12 cellular contexts compared by ENCODE assay signal in genomic region chr11:612961-613300, GRCh38. TPM values are rescaled to one million over a fixed set of nuclear protein-coding genes. Genes with fewer than 3 reads are reported as not detected.
DNase-seq lines count a peak whose midpoint lies in the region; ATAC-seq, FAIRE-seq and TF ChIP-seq lines count a peak whose summit lies in the region.
"Had no signal": no experiment of that assay in that cellular context is flagged by ENCODE, and none has a peak within 500 bp of the region (broad histone marks: within the 10 kb centered on the region; RNA-seq: fewer than 3 reads in every experiment).

No MANE protein-coding gene starts in this region.

- no peak for TF ChIP-seq CTCF in K562 (IDR thresholded peaks at IDR 0.05 in 2 of 3, conservative IDR thresholded peaks at IDR 0.05 in 1 of 3; ENCODE audit: insufficient read depth in 2 of 3, low read depth in 1 of 3, low read length in 3 of 3)
- no peak for TF ChIP-seq CTCF in HFFc6 (IDR thresholded peaks at IDR 0.05)

- H3K4me3 ChIP-seq in K562: no peak overlapping the region
- H3K4me3 ChIP-seq: adrenal gland, ovary had no signal

- H2AFZ ChIP-seq in K562 (ENCODE audit: low read depth, low read length): no peak overlapping the region

- peak overlapping the region in 1 of 2 experiments; percentile 75; a peak in 1 of 4 replicates for H3K9ac ChIP-seq in K562 (ENCODE audit: insufficient read depth in 1 of 2, low read depth in 2 of 2, low read length in 2 of 2)

- CTCF ChIA-PET in activated CD4-positive, alpha-beta T cell treated with anti-CD3 and anti-CD28 coated beads, Interleukin-2, amount 10 ng/mL, durations not matched to agents 7 days and 5 days (lab: Charles Lee): interaction anchor here (1.2 to 1.8 kb wide), 4 partner anchors 18 to 87 kb away, joined by 3 to 8 read pairs (median 5); no protein-coding TSS in a partner anchor
- CTCF ChIA-PET in activated CD4-positive, alpha-beta T cell treated with anti-CD3 and anti-CD28 coated beads for 36 hours (lab: Charles Lee): interaction anchor here (0.6 to 1.1 kb wide), 4 partner anchors 25 to 92 kb away, joined by 3 to 5 read pairs (median 4); partner anchors contain the start of genes DEAF1 and TMEM80
- CTCF ChIA-PET in K562 (lab: Yijun Ruan, JAX; ENCODE audit: low intra/inter-chr PET ratio): no interaction called here

- no peak for ATAC-seq in activated CD4-positive, alpha-beta T cell treated with anti-CD3 and anti-CD28 coated beads for 36 hours
- ATAC-seq in K562: no peak

- no peaks in the 10 kb centered on the region for H3K9me3 ChIP-seq in K562 (replicated peaks; ENCODE audit: control insufficient read depth, insufficient read depth, low read depth, low read length)
- H3K9me3 ChIP-seq: adrenal gland, ovary had no signal

- H3K36me3 Mint-ChIP-seq in activated CD4-positive, alpha-beta T cell treated with anti-CD3 and anti-CD28 coated beads, Interleukin-2, amount 10 ng/mL, durations not matched to agents 7 days and 5 days (ENCODE audit: low read depth): peaks cover 36% of the 10 kb centered on the region
- peaks cover 22% of the 10 kb centered on the region for H3K36me3 Mint-ChIP-seq in activated CD4-positive, alpha-beta T cell treated with anti-CD3 and anti-CD28 coated beads for 36 hours (ENCODE audit: low read depth)
- H3K36me3 Mint-ChIP-seq in HFFc6 (ENCODE audit: low read depth): peaks cover 10% of the 10 kb centered on the region; the same call in 1 of the 2 replicates

- no peak for TF ChIP-seq RAD21 in K562 (CRISPR knock-in tag; conservative IDR thresholded peaks at IDR 0.05 in 1 of 2, IDR thresholded peaks at IDR 0.05 in 1 of 2)

- H3K27me3 Mint-ChIP-seq in activated CD4-positive, alpha-beta T cell treated with anti-CD3 and anti-CD28 coated beads, Interleukin-2, amount 10 ng/mL, durations not matched to agents 7 days and 5 days: no peaks in the 10 kb centered on the region
- H3K27me3 Mint-ChIP-seq in activated CD4-positive, alpha-beta T cell treated with anti-CD3 and anti-CD28 coated beads for 36 hours: no peaks in the 10 kb centered on the region
- peaks cover 6% of the 10 kb centered on the region for H3K27me3 Mint-ChIP-seq in HFFc6 (ENCODE audit: insufficient read depth)
- H3K27me3 Mint-ChIP-seq: IgD-negative memory B cell; stimulated activated naive CD8-positive, alpha-beta T cell treated with anti-CD3 and anti-CD28 coated beads, Interleukin-15, Interleukin-2, amounts not matched to agents 100 ng/mL and 50 ng/mL, for 24 hours had no signal

- no peak for DNase-seq in activated CD4-positive, alpha-beta T cell treated with anti-CD3 and anti-CD28 coated beads, Interleukin-2, amount 10 ng/mL, durations not matched to agents 7 days and 5 days
- DNase-seq in activated CD4-positive, alpha-beta T cell treated with anti-CD3 and anti-CD28 coated beads for 36 hours: no peak
- DNase-seq in K562 (ENCODE audit: extremely low read depth in 1 of 4, low spot score in 3 of 4): no peak
- DNase-seq in retina: peak; percentile 22
- DNase-seq in foreskin melanocyte: no peak
- no peak for DNase-seq in HFFc6
- DNase-seq: DMS79 treated with DMSO at 0.1 percent for 48 hours had no signal

- in situ Hi-C loops in K562 (cut with MboI): no loop called here

- no peaks in the 10 kb centered on the region for H3K9me3 Mint-ChIP-seq in activated CD4-positive, alpha-beta T cell treated with anti-CD3 and anti-CD28 coated beads, Interleukin-2, amount 10 ng/mL, durations not matched to agents 7 days and 5 days
- H3K9me3 Mint-ChIP-seq in activated CD4-positive, alpha-beta T cell treated with anti-CD3 and anti-CD28 coated beads for 36 hours (ENCODE audit: low read depth): no peaks in the 10 kb centered on the region
- H3K9me3 Mint-ChIP-seq in HFFc6: no peaks in the 10 kb centered on the region
- H3K9me3 Mint-ChIP-seq: IgD-negative memory B cell; stimulated activated naive CD8-positive, alpha-beta T cell treated with anti-CD3 and anti-CD28 coated beads, Interleukin-15, Interleukin-2, amounts not matched to agents 100 ng/mL and 50 ng/mL, for 24 hours had no signal

- H3K4me1 ChIP-seq in K562 (replicated peaks in 1 of 2; ENCODE audit: control insufficient read depth in 2 of 2, insufficient read depth in 2 of 2, low read length in 2 of 2): peaks cover 8 to 76% of the 10 kb centered on the region in 2 experiments

- peaks cover 1% of the 10 kb centered on the region for H3K9me1 ChIP-seq in K562 (ENCODE audit: control insufficient read depth, insufficient read depth, low read length)

- no peak overlapping the region for H3K4me2 ChIP-seq in K562 (ENCODE audit: insufficient read depth, low read length)

- H3K79me2 ChIP-seq in K562 (ENCODE audit: control insufficient read depth, insufficient read depth, low read length): peaks cover 9% of the 10 kb centered on the region; the same call in 1 of the 3 replicates

- intact Hi-C loops in activated CD4-positive, alpha-beta T cell treated with anti-CD3 and anti-CD28 coated beads for 36 hours (cut with DNase I, micrococcal nuclease): loop anchor here in 1 of 2 experiments (1.0 kb wide), 3 partner anchors 53 to 206 kb away; partner anchors contain the start of genes LMNTD2, RASSF7 and RNH1
- intact Hi-C loops in K562 (cut with micrococcal nuclease): loop anchor here (10.0 kb wide), 1 partner anchor 58 kb away; no protein-coding TSS in a partner anchor

- FAIRE-seq in K562 (lab: Jason Lieb, UNC): no peak

- H3K27ac Mint-ChIP-seq in activated CD4-positive, alpha-beta T cell treated with anti-CD3 and anti-CD28 coated beads, Interleukin-2, amount 10 ng/mL, durations not matched to agents 7 days and 5 days: no peak overlapping the region
- H3K27ac Mint-ChIP-seq in activated CD4-positive, alpha-beta T cell treated with anti-CD3 and anti-CD28 coated beads for 36 hours: no peak overlapping the region
- H3K27ac Mint-ChIP-seq in HFFc6: no peak overlapping the region

- peak overlapping the region; percentile 56; the same call in 1 of the 3 replicates for H3K27ac ChIP-seq in K562 (ENCODE audit: extremely low read depth, low read depth, low read length)
- H3K27ac ChIP-seq: ovary had no signal

- H3K4me1 Mint-ChIP-seq in activated CD4-positive, alpha-beta T cell treated with anti-CD3 and anti-CD28 coated beads, Interleukin-2, amount 10 ng/mL, durations not matched to agents 7 days and 5 days: peaks cover 25% of the 10 kb centered on the region
- peaks cover 13% of the 10 kb centered on the region for H3K4me1 Mint-ChIP-seq in activated CD4-positive, alpha-beta T cell treated with anti-CD3 and anti-CD28 coated beads for 36 hours
- no peaks in the 10 kb centered on the region for H3K4me1 Mint-ChIP-seq in HFFc6 (ENCODE audit: low read depth)

- peaks cover 83% of the 10 kb centered on the region; the same call in 2 of the 3 replicates for H3K36me3 ChIP-seq in K562 (ENCODE audit: control insufficient read depth, insufficient read depth, low read length)
- H3K36me3 ChIP-seq: ovary had no signal

- POLR2A ChIA-PET in activated CD4-positive, alpha-beta T cell treated with anti-CD3 and anti-CD28 coated beads, Interleukin-2, amount 10 ng/mL, durations not matched to agents 7 days and 5 days (lab: Charles Lee): interaction anchor here (0.6 kb wide), 1 partner anchor 184 kb away, joined by 4 read pairs; no protein-coding TSS in a partner anchor
- POLR2A ChIA-PET in activated CD4-positive, alpha-beta T cell treated with anti-CD3 and anti-CD28 coated beads for 36 hours (lab: Charles Lee): no interaction called here
- POLR2A ChIA-PET in K562 (lab: Yijun Ruan, JAX): interaction anchor here (0.8 kb wide), 1 partner anchor 28 kb away, joined by 3 read pairs; no protein-coding TSS in a partner anchor

- no peaks in the 10 kb centered on the region for H3K27me3 ChIP-seq in K562 (ENCODE audit: control insufficient read depth in 2 of 2, insufficient read depth in 2 of 2, low read length in 2 of 2)
- H3K27me3 ChIP-seq: adrenal gland, ovary had no signal

- peaks cover 17% of the 10 kb centered on the region for H4K20me1 ChIP-seq in K562 (replicated peaks; ENCODE audit: control insufficient read depth, insufficient read depth, low read length)

- H3K4me3 Mint-ChIP-seq in activated CD4-positive, alpha-beta T cell treated with anti-CD3 and anti-CD28 coated beads, Interleukin-2, amount 10 ng/mL, durations not matched to agents 7 days and 5 days: peak overlapping the region; percentile 30
- H3K4me3 Mint-ChIP-seq in activated CD4-positive, alpha-beta T cell treated with anti-CD3 and anti-CD28 coated beads for 36 hours: no peak overlapping the region
- H3K4me3 Mint-ChIP-seq in HFFc6: no peak overlapping the region
- H3K4me3 Mint-ChIP-seq: stimulated activated naive CD8-positive, alpha-beta T cell treated with anti-CD3 and anti-CD28 coated beads, Interleukin-15, Interleukin-2, amounts not matched to agents 100 ng/mL and 50 ng/mL, for 24 hours had no signal

- WGBS in K562 (ENCODE audit: insufficient coverage, low coverage, missing lambda C conversion rate): 85% methylated on average over 6 of the region's 10 CpGs

- no peak; the same call in 1 of the 2 replicates for TF ChIP-seq POLR2A in K562 (conservative IDR thresholded peaks at IDR 0.05)

- no TSS peak for BruUV-seq in K562 (replicated peaks; lab: Mats Ljungman, UMichigan)

- no peak for TF ChIP-seq EP300 in K562 (IDR thresholded peaks at IDR 0.05; ENCODE audit: low read length)

RNA-seq across cellular contexts. Expression of gene IRF7, which starts 2.8 kb away (rescaled TPM):
- 100 to 1,000 TPM; 152 to 154 TPM for total RNA-seq in activated CD4-positive, alpha-beta T cell treated with anti-CD3 and anti-CD28 coated beads, Interleukin-2, amount 10 ng/mL, durations not matched to agents 7 days and 5 days
- total RNA-seq in activated CD4-positive, alpha-beta T cell treated with anti-CD3 and anti-CD28 coated beads for 36 hours: 10 to 100 TPM; 57.1 to 62.6 TPM
- 3.7 and 21.2 TPM in 2 replicates for total RNA-seq in K562 (2011; cell fraction: chromatin; rRNA removed; ENCODE audit: low replicate concordance)
- 23.2 and 27.2 TPM in 2 replicates for total RNA-seq in K562 (2011; cell fraction: nucleolus; rRNA removed)
- 10.0 and 11.6 TPM in 2 replicates for total RNA-seq in K562 (2011; cell fraction: nucleoplasm; rRNA removed)
- total RNA-seq in K562 (2014; rRNA removed) (3.7 and 8.3 TPM in 2 replicates), K562 (2014; rRNA removed; fragmentation: Illumina TruSeq; extraction: Trizol) (0.29 TPM in 1 of 2 replicates, not detected in the other), K562 (2015; rRNA removed; fragmentation: Illumina TruSeq; extraction: Trizol) (2.0 and 2.2 TPM in 2 replicates), K562 (2021) (6.5 and 7.6 TPM in 2 replicates)
- polyA plus RNA-seq in K562 (2011; rRNA removed) (1.8 and 3.5 TPM in 2 replicates), K562 (2014; fragmentation: Illumina TruSeq; extraction: Trizol) (0.64 and 2.2 TPM in 2 replicates), K562 (2014; fragmentation: Nextera tagmentation; extraction: Ambion mirVana) (under 1 TPM; 0.27 to 0.48 TPM), K562 (2014; rRNA removed) (3.8 and 7.4 TPM in 2 replicates)
- 2.7 and 6.6 TPM in 2 replicates for polyA plus RNA-seq in K562 (2011; cell fraction: cytosol; rRNA removed)
- 21.3 and 30.3 TPM in 2 replicates for polyA plus RNA-seq in K562 (2011; cell fraction: nucleus; rRNA removed)
- polyA plus RNA-seq in K562 (2012): 4.0 and 11.8 TPM in 2 replicates
- 0.42 and 0.49 TPM in 2 replicates for polyA minus RNA-seq in K562 (2011; rRNA and poly(A)+ RNA removed)
- polyA minus RNA-seq in K562 (2011; cell fraction: cytosol; rRNA and poly(A)+ RNA removed): 1.3 and 5.2 TPM in 2 replicates
- 10.6 and 12.6 TPM in 2 replicates for polyA minus RNA-seq in K562 (2011; cell fraction: nucleus; rRNA and poly(A)+ RNA removed)
- 1 to 10 TPM; 3.0 to 5.2 (median 4.2) TPM for total RNA-seq in HFFc6 (2021; fragmentation: NEBNext Ultra II Directional; extraction: Animal tissue kit (Norgen Biotek cat#: 25700))

RNA-seq across cellular contexts. Expression of gene CDHR5, which starts 11.8 kb away (rescaled TPM):
- total RNA-seq in activated CD4-positive, alpha-beta T cell treated with anti-CD3 and anti-CD28 coated beads, Interleukin-2, amount 10 ng/mL, durations not matched to agents 7 days and 5 days: not detected
- not detected for total RNA-seq in activated CD4-positive, alpha-beta T cell treated with anti-CD3 and anti-CD28 coated beads for 36 hours
- not detected in 2 replicates for total RNA-seq in K562 (2011; cell fraction: chromatin; rRNA removed; ENCODE audit: low replicate concordance)
- not detected in 2 replicates for total RNA-seq in K562 (2011; cell fraction: nucleolus; rRNA removed)
- not detected in 2 replicates for total RNA-seq in K562 (2011; cell fraction: nucleoplasm; rRNA removed)
- not detected in 2 replicates for total RNA-seq in K562 (2014; rRNA removed)
- not detected in 2 replicates for total RNA-seq in K562 (2014; rRNA removed; fragmentation: Illumina TruSeq; extraction: Trizol)
- total RNA-seq in K562 (2015; rRNA removed; fragmentation: Illumina TruSeq; extraction: Trizol): not detected in 2 replicates
- 0.16 TPM in 1 of 2 replicates, not detected in the other for total RNA-seq in K562 (2021)
- polyA plus RNA-seq in K562 (2011; rRNA removed): not detected in 2 replicates
- not detected in 2 replicates for polyA plus RNA-seq in K562 (2011; cell fraction: cytosol; rRNA removed)
- not detected in 2 replicates for polyA plus RNA-seq in K562 (2011; cell fraction: nucleus; rRNA removed)
- 0.06 and 0.14 TPM in 2 replicates for polyA plus RNA-seq in K562 (2012)
- polyA plus RNA-seq in K562 (2014; fragmentation: Illumina TruSeq; extraction: Trizol): not detected in 2 replicates
- polyA plus RNA-seq in K562 (2014; fragmentation: Nextera tagmentation; extraction: Ambion mirVana): not detected
- polyA plus RNA-seq in K562 (2014; rRNA removed): not detected in 2 replicates
- polyA minus RNA-seq in K562 (2011; rRNA and poly(A)+ RNA removed): not detected in 2 replicates
- polyA minus RNA-seq in K562 (2011; cell fraction: cytosol; rRNA and poly(A)+ RNA removed): not detected in 2 replicates
- not detected in 2 replicates for polyA minus RNA-seq in K562 (2011; cell fraction: nucleus; rRNA and poly(A)+ RNA removed)
- not detected for total RNA-seq in HFFc6 (2021; fragmentation: NEBNext Ultra II Directional; extraction: Animal tissue kit (Norgen Biotek cat#: 25700))
- total RNA-seq: A172 had no signal
- polyA plus RNA-seq: IgD-negative memory B cell had no signal

RNA-seq across cellular contexts. Expression of gene SCT, which starts 14.1 kb away (rescaled TPM):
- not detected for total RNA-seq in activated CD4-positive, alpha-beta T cell treated with anti-CD3 and anti-CD28 coated beads, Interleukin-2, amount 10 ng/mL, durations not matched to agents 7 days and 5 days
- not detected for total RNA-seq in activated CD4-positive, alpha-beta T cell treated with anti-CD3 and anti-CD28 coated beads for 36 hours
- total RNA-seq in K562 (2011; cell fraction: chromatin; rRNA removed; ENCODE audit: low replicate concordance): not detected in 2 replicates
- total RNA-seq in K562 (2011; cell fraction: nucleolus; rRNA removed): not detected in 2 replicates
- not detected in 2 replicates for total RNA-seq in K562 (2011; cell fraction: nucleoplasm; rRNA removed)
- total RNA-seq in K562 (2014; rRNA removed) (not detected in 2 replicates), K562 (2014; rRNA removed; fragmentation: Illumina TruSeq; extraction: Trizol) (not detected in 2 replicates), K562 (2015; rRNA removed; fragmentation: Illumina TruSeq; extraction: Trizol) (not detected in 2 replicates), K562 (2021) (not detected in 2 replicates)
- polyA plus RNA-seq in K562 (2011; rRNA removed) (not detected in 2 replicates), K562 (2014; fragmentation: Illumina TruSeq; extraction: Trizol) (not detected in 2 replicates), K562 (2014; fragmentation: Nextera tagmentation; extraction: Ambion mirVana) (not detected), K562 (2014; rRNA removed) (not detected in 2 replicates)
- not detected in 2 replicates for polyA plus RNA-seq in K562 (2011; cell fraction: cytosol; rRNA removed)
- not detected in 2 replicates for polyA plus RNA-seq in K562 (2011; cell fraction: nucleus; rRNA removed)
- not detected in 2 replicates for polyA plus RNA-seq in K562 (2012)
- polyA minus RNA-seq in K562 (2011; rRNA and poly(A)+ RNA removed): not detected in 2 replicates
- not detected in 2 replicates for polyA minus RNA-seq in K562 (2011; cell fraction: cytosol; rRNA and poly(A)+ RNA removed)
- not detected in 2 replicates for polyA minus RNA-seq in K562 (2011; cell fraction: nucleus; rRNA and poly(A)+ RNA removed)
- total RNA-seq in HFFc6 (2021; fragmentation: NEBNext Ultra II Directional; extraction: Animal tissue kit (Norgen Biotek cat#: 25700)): not detected
- total RNA-seq: A172, adrenal gland, ovary had no signal
- polyA plus RNA-seq: IgD-negative memory B cell had no signal

RNA-seq across cellular contexts. Expression of gene DRD4, which starts 24.1 kb away (rescaled TPM):
- under 1 TPM; 0.21 to 0.30 TPM for total RNA-seq in activated CD4-positive, alpha-beta T cell treated with anti-CD3 and anti-CD28 coated beads, Interleukin-2, amount 10 ng/mL, durations not matched to agents 7 days and 5 days
- under 1 TPM; 0.30 to 0.47 TPM for total RNA-seq in activated CD4-positive, alpha-beta T cell treated with anti-CD3 and anti-CD28 coated beads for 36 hours
- total RNA-seq in K562 (2011; cell fraction: chromatin; rRNA removed; ENCODE audit: low replicate concordance): 0.30 and 1.00 TPM in 2 replicates
- 0.67 and 0.79 TPM in 2 replicates for total RNA-seq in K562 (2011; cell fraction: nucleolus; rRNA removed)
- 0.59 and 1.1 TPM in 2 replicates for total RNA-seq in K562 (2011; cell fraction: nucleoplasm; rRNA removed)
- total RNA-seq in K562 (2014; rRNA removed) (0.24 TPM in 1 of 2 replicates, not detected in the other), K562 (2014; rRNA removed; fragmentation: Illumina TruSeq; extraction: Trizol) (not detected in 2 replicates), K562 (2015; rRNA removed; fragmentation: Illumina TruSeq; extraction: Trizol) (0.14 TPM in 1 of 2 replicates, not detected in the other), K562 (2021) (0.95 and 1.4 TPM in 2 replicates)
- polyA plus RNA-seq in K562 (2011; rRNA removed) (0.11 TPM in 1 of 2 replicates, not detected in the other), K562 (2014; fragmentation: Illumina TruSeq; extraction: Trizol) (0.11 TPM in 1 of 2 replicates, not detected in the other), K562 (2014; fragmentation: Nextera tagmentation; extraction: Ambion mirVana) (under 1 TPM in 1 of 2 experiments, not detected in 1; 0.04 TPM), K562 (2014; rRNA removed) (0.27 and 0.49 TPM in 2 replicates)
- polyA plus RNA-seq in K562 (2011; cell fraction: cytosol; rRNA removed): 0.04 and 0.06 TPM in 2 replicates
- polyA plus RNA-seq in K562 (2011; cell fraction: nucleus; rRNA removed): 0.60 and 0.70 TPM in 2 replicates
- polyA plus RNA-seq in K562 (2012): 0.36 and 0.51 TPM in 2 replicates
- polyA minus RNA-seq in K562 (2011; rRNA and poly(A)+ RNA removed): not detected in 2 replicates
- polyA minus RNA-seq in K562 (2011; cell fraction: cytosol; rRNA and poly(A)+ RNA removed): not detected in 2 replicates
- 0.13 and 0.22 TPM in 2 replicates for polyA minus RNA-seq in K562 (2011; cell fraction: nucleus; rRNA and poly(A)+ RNA removed)
- total RNA-seq in HFFc6 (2021; fragmentation: NEBNext Ultra II Directional; extraction: Animal tissue kit (Norgen Biotek cat#: 25700)): under 1 TPM; 0.14 to 0.61 (median 0.38) TPM
- total RNA-seq: A172 had no signal
- polyA plus RNA-seq: IgD-negative memory B cell had no signal

RNA-seq across cellular contexts. Expression of gene PHRF1, which starts 36.7 kb away (rescaled TPM):
- 10 to 100 TPM; 46.8 to 48.6 TPM for total RNA-seq in activated CD4-positive, alpha-beta T cell treated with anti-CD3 and anti-CD28 coated beads, Interleukin-2, amount 10 ng/mL, durations not matched to agents 7 days and 5 days
- total RNA-seq in activated CD4-positive, alpha-beta T cell treated with anti-CD3 and anti-CD28 coated beads for 36 hours: 10 to 100 TPM; 40.0 to 44.5 TPM
- 57.3 and 135 TPM in 2 replicates for total RNA-seq in K562 (2011; cell fraction: chromatin; rRNA removed; ENCODE audit: low replicate concordance)
- total RNA-seq in K562 (2011; cell fraction: nucleolus; rRNA removed): 56.1 and 60.9 TPM in 2 replicates
- total RNA-seq in K562 (2011; cell fraction: nucleoplasm; rRNA removed): 48.9 and 51.5 TPM in 2 replicates
- total RNA-seq in K562 (2014; rRNA removed) (20.4 and 28.6 TPM in 2 replicates), K562 (2014; rRNA removed; fragmentation: Illumina TruSeq; extraction: Trizol) (4.2 and 4.9 TPM in 2 replicates), K562 (2015; rRNA removed; fragmentation: Illumina TruSeq; extraction: Trizol) (17.4 and 19.1 TPM in 2 replicates), K562 (2021) (34.5 and 37.2 TPM in 2 replicates)
- polyA plus RNA-seq in K562 (2011; rRNA removed) (7.5 and 10.5 TPM in 2 replicates), K562 (2014; fragmentation: Illumina TruSeq; extraction: Trizol) (7.7 and 14.5 TPM in 2 replicates), K562 (2014; fragmentation: Nextera tagmentation; extraction: Ambion mirVana) (under 1 TPM; 0.07 to 0.18 TPM), K562 (2014; rRNA removed) (16.9 and 19.9 TPM in 2 replicates)
- polyA plus RNA-seq in K562 (2011; cell fraction: cytosol; rRNA removed): 7.2 and 14.5 TPM in 2 replicates
- polyA plus RNA-seq in K562 (2011; cell fraction: nucleus; rRNA removed): 27.6 and 43.0 TPM in 2 replicates
- 12.2 and 16.7 TPM in 2 replicates for polyA plus RNA-seq in K562 (2012)
- polyA minus RNA-seq in K562 (2011; rRNA and poly(A)+ RNA removed): 6.1 and 8.0 TPM in 2 replicates
- polyA minus RNA-seq in K562 (2011; cell fraction: cytosol; rRNA and poly(A)+ RNA removed): 13.6 and 23.3 TPM in 2 replicates
- polyA minus RNA-seq in K562 (2011; cell fraction: nucleus; rRNA and poly(A)+ RNA removed): 15.5 and 20.1 TPM in 2 replicates
- total RNA-seq in HFFc6 (2021; fragmentation: NEBNext Ultra II Directional; extraction: Animal tissue kit (Norgen Biotek cat#: 25700)): 10 to 100 TPM; 23.8 to 27.5 (median 24.8) TPM
